9 cellular contexts compared by ENCODE assay signal in the genomic region with DNA sequence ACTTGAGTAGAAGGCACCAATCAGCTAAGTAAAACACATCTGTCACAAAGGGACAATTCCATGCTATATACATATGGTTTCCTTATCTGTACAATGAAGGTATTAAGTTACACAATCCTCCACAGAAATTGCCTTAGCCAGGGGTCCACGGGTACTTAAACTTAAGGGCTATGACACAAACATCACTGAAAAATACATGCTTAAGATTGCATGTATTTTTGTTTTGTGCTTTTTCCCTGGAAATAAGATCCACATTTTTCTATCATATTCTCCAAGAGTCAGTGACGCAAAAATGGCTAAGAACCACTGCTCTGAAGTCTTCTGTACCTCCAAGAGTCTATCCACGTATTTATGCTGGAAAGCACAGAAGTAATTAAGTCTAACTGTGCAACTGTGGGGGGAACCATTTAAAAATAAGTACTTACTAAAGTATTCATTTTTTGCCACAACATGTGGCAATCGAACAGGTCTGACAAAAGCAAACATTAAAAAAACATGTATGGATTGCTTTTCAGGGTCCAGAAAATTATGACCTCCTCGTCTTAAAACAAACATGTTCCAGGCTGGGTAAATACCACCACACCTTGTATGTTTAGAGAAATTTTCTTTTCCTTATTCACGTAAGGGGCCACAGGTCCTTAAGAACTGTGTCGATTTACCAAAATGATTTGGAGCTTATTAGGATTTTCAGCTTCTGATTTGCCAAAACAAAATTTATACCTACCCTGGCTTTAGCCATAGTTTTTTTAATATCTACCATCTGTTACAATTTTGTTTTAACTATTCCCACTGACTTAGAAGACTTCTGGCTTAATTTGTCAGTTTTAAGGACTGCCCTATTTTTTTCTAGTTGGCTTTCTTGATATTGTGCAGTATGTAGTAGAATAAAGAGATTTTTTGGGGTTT. TPM values are rescaled to one million over a fixed set of nuclear protein-coding genes. Genes with fewer than 3 reads are reported as not detected.
DNase-seq lines count a peak whose midpoint lies in the region; ATAC-seq and TF ChIP-seq lines count a peak whose summit lies in the region.
"Had no signal": no experiment of that assay in that cellular context is flagged by ENCODE, and none has a peak within 500 bp of the region (broad histone marks: within the 10 kb centered on the region; RNA-seq: fewer than 3 reads in every experiment).

No MANE protein-coding gene starts in this region.

- H3K79me2 ChIP-seq in H9 (ENCODE audit: insufficient read depth, low read length), result peaks cover 21% of the 10 kb centered on the region; the same call in 1 of the 2 replicates

- no peak overlapping the region for H3T11ph ChIP-seq in H9 (ENCODE audit: low read length)

- H3K23me2 ChIP-seq in H9 (ENCODE audit: insufficient read length, low read depth, low read length, poor library complexity, severe bottlenecking), result peaks cover 10% of the 10 kb centered on the region

- H2BK120ac ChIP-seq in H9 (ENCODE audit: low read depth, low read length, poor library complexity, severe bottlenecking), result no peak overlapping the region

- no peak overlapping the region for H4K5ac ChIP-seq in H9 (ENCODE audit: insufficient read length, low read depth, low read length)

- H2BK20ac ChIP-seq in H9 (ENCODE audit: low read depth, low read length, poor library complexity, severe bottlenecking), result no peak overlapping the region

- H3K4me3 ChIP-seq in gastroesophageal sphincter (peak overlapping the region; percentile 67 to 93), skin epidermis (peak overlapping the region; percentile 87 to 98 (median 96))

- no peaks in the 10 kb centered on the region for H3K27me3 ChIP-seq in H9 (ENCODE audit: insufficient read depth, low read length)
- H3K27me3 ChIP-seq in gastroesophageal sphincter, result no peaks in the 10 kb centered on the region

- H3K9me3 ChIP-seq in H9 (ENCODE audit: control insufficient read depth, low read depth, low read length) (no peaks in the 10 kb centered on the region), gastroesophageal sphincter (no peaks in the 10 kb centered on the region)

- H3K9me3 Mint-ChIP-seq in H9 (peaks cover 5 to 8% of the 10 kb centered on the region in 2 experiments; a peak in 4 of 5 replicates), activated B cell treated with CpG ODN at 0.5 μM for 24 hours (no peaks in the 10 kb centered on the region)

- H3K27me3 Mint-ChIP-seq in H9 (ENCODE audit: low read depth) (peaks cover 6% of the 10 kb centered on the region), activated B cell treated with CpG ODN at 0.5 μM for 24 hours (no peaks in the 10 kb centered on the region)

- no peak overlapping the region for H2BK12ac ChIP-seq in H9 (ENCODE audit: insufficient read length, low read depth, low read length)

- intact Hi-C loops in activated B cell treated with CpG ODN at 0.5 μM for 24 hours (cut with micrococcal nuclease), result loop anchor here (2.0 to 5.0 kb wide), 7 partner anchors 13 to 1443 kb away; a partner anchor contains a TSS

- H3K4ac ChIP-seq in H9 (ENCODE audit: low read depth, low read length), result no peak overlapping the region

- WGBS in H9 (ENCODE audit: extremely low coverage, insufficient read length, low lambda C conversion rate), result no CpG with 5 or more reads among the region's 7 CpGs
- WGBS in gastroesophageal sphincter (ENCODE audit: low coverage in 1 of 2), 2 donors, result 20 to 32% methylated on average over 7 of the region's 7 CpGs

- H2BK15ac ChIP-seq in H9 (ENCODE audit: low read depth, low read length), result no peak overlapping the region

- peaks cover 25 to 64% of the 10 kb centered on the region in 2 donors for H3K36me3 ChIP-seq in gastroesophageal sphincter

- H3K4me3 Mint-ChIP-seq in H9, result peak overlapping the region; percentile 97 to 99
- peak overlapping the region; percentile 96 for H3K4me3 Mint-ChIP-seq in activated B cell treated with CpG ODN at 0.5 μM for 24 hours

- no peak for DNase-seq in H9
- no peak for DNase-seq in activated B cell treated with CpG ODN at 0.5 μM for 24 hours
- DNase-seq in GM20000 (ENCODE audit: low spot score), result no peak
- no peak for DNase-seq in NCI-H510A treated with DMSO at 0.1 percent for 48 hours (lab: John Stamatoyannopoulos, UW)
- DNase-seq: kidney glomerular epithelial cell had no signal

- H3K18ac ChIP-seq in H9 (ENCODE audit: insufficient read length, low read depth, low read length), result no peak overlapping the region

- no peak for TF ChIP-seq POLR2A in gastroesophageal sphincter (IDR thresholded peaks at IDR 0.05)

- peak overlapping the region; percentile 23 for H3K9ac ChIP-seq in H9 (ENCODE audit: extremely low read depth, insufficient read length, low read length)

- H3K14ac ChIP-seq in H9 (ENCODE audit: insufficient read depth, low read length), result no peak overlapping the region

- no peak overlapping the region for H2AFZ ChIP-seq in H9 (ENCODE audit: low read length)

- no peak overlapping the region for H4K8ac ChIP-seq in H9 (replicated peaks; ENCODE audit: insufficient read length, low read depth, low read length)

- no peak overlapping the region for H3K56ac ChIP-seq in H9 (ENCODE audit: insufficient read length, low read depth, low read length)

- CTCF ChIA-PET in activated B cell treated with CpG ODN at 0.5 μM for 24 hours (lab: Charles Lee), result interaction anchor here (0.6 to 1.8 kb wide), 4 partner anchors 13 to 292 kb away, joined by 3 to 13 read pairs (median 4); no protein-coding TSS in a partner anchor

- peak overlapping the region; percentile 70 for H3K4me2 ChIP-seq in H9 (ENCODE audit: insufficient read depth, insufficient read length, low read length)

- POLR2A ChIA-PET in activated B cell treated with CpG ODN at 0.5 μM for 24 hours (lab: Charles Lee), result interaction anchor here (0.6 to 3.7 kb wide), 4 partner anchors 90 to 852 kb away, joined by 3 to 26 read pairs (median 13); no protein-coding TSS in a partner anchor

- no peak overlapping the region for H2AK5ac ChIP-seq in H9 (ENCODE audit: insufficient read length, low read length)

- H3K36me3 Mint-ChIP-seq in H9 (ENCODE audit: insufficient read depth in 1 of 3, low read depth in 3 of 3) (peaks cover 64 to 75% (median 68%) of the 10 kb centered on the region in 3 experiments), activated B cell treated with CpG ODN at 0.5 μM for 24 hours (ENCODE audit: low read depth) (peaks cover 73% of the 10 kb centered on the region)

- no peak for TF ChIP-seq EP300 in gastroesophageal sphincter (IDR thresholded peaks at IDR 0.05)

- H3K27ac ChIP-seq in H9 (ENCODE audit: insufficient read length, low read depth, low read length) (no peak overlapping the region), gastroesophageal sphincter (peak overlapping the region in 3 of 4 donors; percentile 1 to 100 (median 99)), skin epidermis (peak overlapping the region in 14 of 21 experiments; percentile 8 to 99 (median 96))

- no peak overlapping the region for H4K91ac ChIP-seq in H9 (ENCODE audit: insufficient read length, low read depth, low read length)

- ATAC-seq in activated B cell treated with CpG ODN at 0.5 μM for 24 hours (ENCODE audit: low read depth) (no peak), gastroesophageal sphincter (no peak), GM19455 (IDR thresholded peaks at IDR 0.05; ENCODE audit: unreplicated experiment) (no peak), GM21786 (IDR thresholded peaks at IDR 0.05; ENCODE audit: unreplicated experiment) (no peak)

- H3K4me1 ChIP-seq in H9 (ENCODE audit: insufficient read depth, low read length), result no peaks in the 10 kb centered on the region
- peaks cover 27 to 71% (median 34%) of the 10 kb centered on the region in 3 donors for H3K4me1 ChIP-seq in gastroesophageal sphincter

- H2BK5ac ChIP-seq in H9 (ENCODE audit: insufficient read length, low read length), result no peak overlapping the region

- H3K79me1 ChIP-seq in H9 (ENCODE audit: insufficient read depth, low read depth, low read length, poor library complexity, severe bottlenecking), result peaks cover 4% of the 10 kb centered on the region

- peaks cover 2% of the 10 kb centered on the region for H4K20me1 ChIP-seq in H9 (ENCODE audit: control insufficient read depth, insufficient read depth, insufficient read length)

- H3K23ac ChIP-seq in H9 (ENCODE audit: insufficient read length, low read depth, low read length), result no peak overlapping the region

- peaks cover 40 to 45% of the 10 kb centered on the region in 2 experiments for H3K4me1 Mint-ChIP-seq in H9
- peaks cover 63% of the 10 kb centered on the region for H3K4me1 Mint-ChIP-seq in activated B cell treated with CpG ODN at 0.5 μM for 24 hours

- peak overlapping the region; percentile 34 to 74 (median 47); a peak in 2 of 7 replicates for H3K27ac Mint-ChIP-seq in H9
- peak overlapping the region; percentile 99 for H3K27ac Mint-ChIP-seq in activated B cell treated with CpG ODN at 0.5 μM for 24 hours

- TF ChIP-seq CTCF in H9 (conservative IDR thresholded peaks at IDR 0.05) (no peak), activated B cell treated with CpG ODN at 0.5 μM for 24 hours (IDR thresholded peaks at IDR 0.05) (no peak), gastroesophageal sphincter (IDR thresholded peaks at IDR 0.05) (no peak), GM20000 (IDR thresholded peaks at IDR 0.05; ENCODE audit: extremely low read depth, missing control alignments) (no peak)

RNA-seq across cellular contexts. Expression of a gene that starts 2.8 kb away (rescaled TPM):
- total RNA-seq in H9 (2021) (421 and 453 TPM in 2 replicates), activated B cell treated with CpG ODN at 0.5 μM for 24 hours (231 and 247 TPM in 2 replicates), gastroesophageal sphincter (100 to 1,000 TPM; 175 to 271 (median 263) TPM)
